ENCODE assay signal across 8 cellular contexts in the genomic region with DNA sequence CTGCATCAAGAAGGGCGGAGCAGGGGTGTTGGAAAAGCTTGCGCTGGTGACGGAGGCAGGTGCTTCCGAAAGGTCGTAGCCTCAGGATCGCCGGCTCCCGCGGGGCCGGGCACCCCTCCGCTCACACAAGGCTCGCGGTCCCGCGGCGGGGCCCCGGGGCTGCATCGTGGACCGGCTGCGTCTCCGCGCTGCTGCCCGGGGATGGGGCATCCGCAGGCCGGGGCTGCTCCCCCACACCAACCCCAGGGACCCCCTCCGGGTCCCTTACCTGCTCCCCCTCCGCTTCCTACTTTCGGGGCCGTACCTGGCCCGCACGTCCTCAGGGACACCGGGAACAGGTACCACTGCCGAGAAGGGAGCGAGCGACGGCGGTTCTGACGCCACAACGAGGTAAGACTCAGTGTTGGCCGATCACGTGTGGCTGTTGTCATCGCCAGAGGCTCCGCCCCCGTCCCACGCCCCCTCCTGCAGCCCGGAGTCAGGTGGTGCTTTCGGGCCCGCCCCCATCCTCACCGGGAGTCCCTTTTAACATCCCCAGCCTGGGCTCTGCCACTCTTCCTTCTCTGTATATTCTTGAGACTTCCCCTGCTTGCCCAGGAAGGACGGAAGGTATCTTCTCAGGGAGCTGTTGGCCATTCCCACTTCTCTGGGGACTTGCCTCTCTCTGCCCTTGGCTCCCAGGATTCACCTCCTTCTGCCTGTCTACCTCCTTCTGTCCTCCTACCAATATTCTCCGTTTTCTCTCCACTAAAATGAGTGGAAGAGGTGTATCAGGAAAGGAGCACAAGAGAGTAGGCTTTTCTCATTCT. TPM values are rescaled to one million over a fixed set of nuclear protein-coding genes. Genes with fewer than 3 reads are reported as not detected.
DNase-seq lines count a peak whose midpoint lies in the region; ATAC-seq, FAIRE-seq and TF ChIP-seq lines count a peak whose summit lies in the region.

A gene (minus strand): TSS at position 399 of the 809 bp plus-strand sequence. CDS start 1,014 bp downstream, outside the sequence.

- TF ChIP-seq CTCF in Caco-2 (IDR thresholded peaks at IDR 0.05; ENCODE audit: insufficient read depth in 1 of 2, low read depth in 1 of 2, low read length in 1 of 2, severe bottlenecking in 1 of 2, unreplicated experiment in 1 of 2) (no peak), hepatocyte (IDR thresholded peaks at IDR 0.05; ENCODE audit: poor library complexity) (no peak)

- POLR2A ChIA-PET in Caco-2 (lab: Charles Lee), result no interaction called here

- peak within 1 kb of the TSS; percentile 72 for H3K4me3 Mint-ChIP-seq in Caco-2 (ENCODE audit: unreplicated experiment)

- H3K4me3 ChIP-seq in Caco-2 (ENCODE audit: low read depth, low read length) (peak within 1 kb of the TSS; percentile 57), adipocyte (ENCODE audit: low read length) (peak within 1 kb of the TSS; percentile 72), hepatocyte (peak within 1 kb of the TSS; percentile 58)

- H3K4me1 ChIP-seq in Caco-2 (no peaks in the 10 kb centered on the region), adipocyte (ENCODE audit: control insufficient read depth, insufficient read depth, low read length) (no peaks in the 10 kb centered on the region), hepatocyte (ENCODE audit: insufficient read depth) (no peaks in the 10 kb centered on the region)

- H4K20me1 ChIP-seq in hepatocyte (ENCODE audit: insufficient read depth, poor library complexity, severe bottlenecking), result no peaks in the 10 kb centered on the region

- no peak within 1 kb of the TSS for H3K27ac Mint-ChIP-seq in Caco-2 (ENCODE audit: unreplicated experiment)

- H3K4me1 Mint-ChIP-seq in Caco-2 (ENCODE audit: low read depth, unreplicated experiment), result no peaks in the 10 kb centered on the region

- H3K9me3 ChIP-seq in Caco-2, result no peaks in the 10 kb centered on the region
- H3K9me3 ChIP-seq in adipocyte (ENCODE audit: control insufficient read depth, low read length), result peaks cover 10% of the 10 kb centered on the region
- H3K9me3 ChIP-seq in hepatocyte (ENCODE audit: low read depth), result no peaks in the 10 kb centered on the region

- peak within 1 kb of the TSS; percentile 71 for H3K4me2 ChIP-seq in hepatocyte

- no peak for FAIRE-seq in urothelium cell line (lab: Jason Lieb, UNC)

- CTCF ChIA-PET in Caco-2 (lab: Charles Lee), result no interaction called here

- no peaks in the 10 kb centered on the region for H3K79me2 ChIP-seq in hepatocyte

- H3K27me3 Mint-ChIP-seq in Caco-2 (ENCODE audit: insufficient read depth, unreplicated experiment), result no peaks in the 10 kb centered on the region

- no peaks in the 10 kb centered on the region for H3K9me3 Mint-ChIP-seq in Caco-2 (ENCODE audit: unreplicated experiment)

- H3K36me3 Mint-ChIP-seq in Caco-2 (ENCODE audit: insufficient read depth, unreplicated experiment), result peaks cover 6% of the 10 kb centered on the region

- no TSS peak for BruUV-seq in Caco-2 (replicated peaks; lab: Mats Ljungman, UMichigan)

- peak within 1 kb of the TSS; percentile 53 for H3K27ac ChIP-seq in hepatocyte

- H2AFZ ChIP-seq in hepatocyte, result peak within 1 kb of the TSS; percentile 63

- intact Hi-C loops in Caco-2 (cut with micrococcal nuclease; ENCODE audit: unreplicated experiment), result no loop called here

- H3K27me3 ChIP-seq in Caco-2 (replicated peaks; ENCODE audit: control insufficient read depth, insufficient read depth, low read length), result no peaks in the 10 kb centered on the region
- peaks cover 52% of the 10 kb centered on the region for H3K27me3 ChIP-seq in adipocyte (replicated peaks; ENCODE audit: control insufficient read depth, insufficient read depth, low read length)
- H3K27me3 ChIP-seq in hepatocyte, result no peaks in the 10 kb centered on the region

- 41% methylated on average over 15 of the region's 51 CpGs for WGBS in hepatocyte (ENCODE audit: low lambda C conversion rate, missing lambda C conversion rate)

- H3K9ac ChIP-seq in adipocyte (ENCODE audit: low read length), result no peak within 1 kb of the TSS

- DNase-seq in Caco-2 (peak; percentile 83 to 87), HuH-7.5 (ENCODE audit: low spot score) (peak; percentile 66), adipocyte (ENCODE audit: low read depth) (peak; percentile 20), hepatocyte (ENCODE audit: low spot score) (peak; percentile 90), renal cortical epithelial cell (ENCODE audit: low read depth) (peak; percentile 52), urothelium cell line (ENCODE audit: low spot score) (peak; percentile 81)

- no peaks in the 10 kb centered on the region for H3K9me2 ChIP-seq in hepatocyte (replicated peaks; ENCODE audit: insufficient read depth)

- H3K36me3 ChIP-seq in Caco-2 (ENCODE audit: control insufficient read depth, insufficient read depth, low read length) (no peaks in the 10 kb centered on the region), adipocyte (ENCODE audit: control insufficient read depth, insufficient read depth, low read length, severe bottlenecking) (no peaks in the 10 kb centered on the region), hepatocyte (replicated peaks; ENCODE audit: insufficient read depth, low read depth) (no peaks in the 10 kb centered on the region)

- ATAC-seq in GM21390 (IDR thresholded peaks at IDR 0.05; ENCODE audit: unreplicated experiment) (peak; percentile 97), SK-N-SH treated with all-trans-retinoic acid at 6 μM for 48 hours (peak; percentile 98)

TF ChIP-seq in SK-N-SH treated with all-trans-retinoic acid at 6 μM for 48 hours, 23 proteins besides CTCF, POLR2A, EP300 and RAD21:
- TF ChIP-seq, protein P1, sequence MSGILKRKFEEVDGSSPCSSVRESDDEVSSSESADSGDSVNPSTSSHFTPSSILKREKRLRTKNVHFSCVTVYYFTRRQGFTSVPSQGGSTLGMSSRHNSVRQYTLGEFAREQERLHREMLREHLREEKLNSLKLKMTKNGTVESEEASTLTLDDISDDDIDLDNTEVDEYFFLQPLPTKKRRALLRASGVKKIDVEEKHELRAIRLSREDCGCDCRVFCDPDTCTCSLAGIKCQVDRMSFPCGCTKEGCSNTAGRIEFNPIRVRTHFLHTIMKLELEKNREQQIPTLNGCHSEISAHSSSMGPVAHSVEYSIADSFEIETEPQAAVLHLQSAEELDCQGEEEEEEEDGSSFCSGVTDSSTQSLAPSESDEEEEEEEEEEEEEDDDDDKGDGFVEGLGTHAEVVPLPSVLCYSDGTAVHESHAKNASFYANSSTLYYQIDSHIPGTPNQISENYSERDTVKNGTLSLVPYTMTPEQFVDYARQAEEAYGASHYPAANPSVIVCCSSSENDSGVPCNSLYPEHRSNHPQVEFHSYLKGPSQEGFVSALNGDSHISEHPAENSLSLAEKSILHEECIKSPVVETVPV (CRISPR knock-in tag; IDR thresholded peaks at IDR 0.05), result no peak
- TF ChIP-seq ZNF8 (CRISPR knock-in tag; IDR thresholded peaks at IDR 0.05), result no peak
- no peak for TF ChIP-seq ZNF565 (CRISPR knock-in tag; conservative IDR thresholded peaks at IDR 0.05; ENCODE audit: low read depth)
- no peak for TF ChIP-seq RARB (CRISPR knock-in tag; IDR thresholded peaks at IDR 0.05)
- no peak for TF ChIP-seq PPARA (CRISPR knock-in tag; IDR thresholded peaks at IDR 0.05; ENCODE audit: borderline replicate concordance)
- no peak for TF ChIP-seq BACH2 (CRISPR knock-in tag; IDR thresholded peaks at IDR 0.05; ENCODE audit: borderline replicate concordance)
- no peak for TF ChIP-seq ZC3H10 (CRISPR knock-in tag; IDR thresholded peaks at IDR 0.05)
- no peak for TF ChIP-seq SNAI2 (CRISPR knock-in tag; IDR thresholded peaks at IDR 0.05)
- no peak for TF ChIP-seq TOX (CRISPR knock-in tag; IDR thresholded peaks at IDR 0.05; ENCODE audit: borderline replicate concordance)
- TF ChIP-seq CSDC2 (CRISPR knock-in tag; IDR thresholded peaks at IDR 0.05), result no peak
- TF ChIP-seq, protein P2, sequence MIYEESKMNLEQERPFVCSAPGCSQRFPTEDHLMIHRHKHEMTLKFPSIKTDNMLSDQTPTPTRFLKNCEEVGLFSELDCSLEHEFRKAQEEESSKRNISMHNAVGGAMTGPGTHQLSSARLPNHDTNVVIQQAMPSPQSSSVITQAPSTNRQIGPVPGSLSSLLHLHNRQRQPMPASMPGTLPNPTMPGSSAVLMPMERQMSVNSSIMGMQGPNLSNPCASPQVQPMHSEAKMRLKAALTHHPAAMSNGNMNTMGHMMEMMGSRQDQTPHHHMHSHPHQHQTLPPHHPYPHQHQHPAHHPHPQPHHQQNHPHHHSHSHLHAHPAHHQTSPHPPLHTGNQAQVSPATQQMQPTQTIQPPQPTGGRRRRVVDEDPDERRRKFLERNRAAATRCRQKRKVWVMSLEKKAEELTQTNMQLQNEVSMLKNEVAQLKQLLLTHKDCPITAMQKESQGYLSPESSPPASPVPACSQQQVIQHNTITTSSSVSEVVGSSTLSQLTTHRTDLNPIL (CRISPR knock-in tag; IDR thresholded peaks at IDR 0.05; ENCODE audit: low read depth), result no peak
- no peak for TF ChIP-seq ZFP3 (CRISPR knock-in tag; IDR thresholded peaks at IDR 0.05)
- TF ChIP-seq ARNTL (CRISPR knock-in tag; IDR thresholded peaks at IDR 0.05; ENCODE audit: borderline replicate concordance, low read depth), result no peak
- TF ChIP-seq ZNF70 (CRISPR knock-in tag; IDR thresholded peaks at IDR 0.05), result no peak

RNA-seq across cellular contexts. Expression of the gene that starts here (rescaled TPM):
- total RNA-seq in Caco-2 (2022) (16.8 and 24.5 TPM in 2 replicates), hepatocyte (28.1 and 37.7 TPM in 2 replicates), renal cortical epithelial cell (18.0 and 26.9 TPM in 2 replicates)
- polyA plus RNA-seq in hepatocyte, result 39.1 and 45.4 TPM in 2 replicates

Comparison
In these comparisons a context has a peak if more than half of its experiments do, and no peak if none do; other contexts are left out.
1. Peak in every context shown above with its lines: DNase-seq, ATAC-seq, H3K4me3 ChIP-seq and H3K27ac ChIP-seq.
2. DNase-seq: peak in every context shown above with its lines; median percentile 90 in hepatocyte; 85 in Caco-2; 81 in urothelium cell line; 66 in HuH-7.5; 52 in renal cortical epithelial cell; 20 in adipocyte.